In genomic region chr7:42456756-42457276, GRCh38 we compare ENCODE assay signal across 16 cellular contexts.
"Had no signal": no experiment of that assay in that cellular context is flagged by ENCODE, and none has a peak within 500 bp of the region (broad histone marks: within the 10 kb centered on the region; RNA-seq: fewer than 3 reads in every experiment).

No MANE protein-coding gene starts in this region.

- H3K4me3 Mint-ChIP-seq: activated naive CD4-positive, alpha-beta T cell treated with anti-CD3 and anti-CD28 coated beads, Interleukin-2, amount 10 ng/mL, durations not matched to agents 7 days and 5 days; activated T-helper 17 cell treated with anti-CD3 and anti-CD28 coated beads, Interleukin-2, amount 50 U/mL, for 72 hours; dendritic cell treated with granulocyte-macrophage colony-stimulating factor and Interleukin-4, amounts not matched to agents 40 ng/mL and 50 ng/mL, for 4 days; naive thymus-derived CD8-positive, alpha-beta T cell; stimulated activated effector memory CD8-positive, alpha-beta T cell treated with anti-CD3 and anti-CD28 coated beads, Interleukin-12 subunit alpha, Interleukin-12 subunit beta, amount 100 ng/mL, for 72 hours had no signal

- H3K9me3 ChIP-seq: body of pancreas, right atrium auricular region, transverse colon had no signal

- H3K36me3 Mint-ChIP-seq: activated naive CD4-positive, alpha-beta T cell treated with anti-CD3 and anti-CD28 coated beads, Interleukin-2, amount 10 ng/mL, durations not matched to agents 7 days and 5 days; naive thymus-derived CD8-positive, alpha-beta T cell; stimulated activated effector memory CD8-positive, alpha-beta T cell treated with anti-CD3 and anti-CD28 coated beads, Interleukin-12 subunit alpha, Interleukin-12 subunit beta, amount 100 ng/mL, for 72 hours had no signal

- H3K9me3 Mint-ChIP-seq: activated naive CD4-positive, alpha-beta T cell treated with anti-CD3 and anti-CD28 coated beads, Interleukin-2, amount 10 ng/mL, durations not matched to agents 7 days and 5 days; activated T-helper 17 cell treated with anti-CD3 and anti-CD28 coated beads, Interleukin-2, amount 50 U/mL, for 72 hours; dendritic cell treated with granulocyte-macrophage colony-stimulating factor and Interleukin-4, amounts not matched to agents 40 ng/mL and 50 ng/mL, for 4 days had no signal

- H3K4me1 ChIP-seq: body of pancreas, right atrium auricular region had no signal

- H3K27me3 ChIP-seq: body of pancreas, right atrium auricular region, transverse colon had no signal

- H3K36me3 ChIP-seq: right atrium auricular region, transverse colon had no signal

- H3K27ac Mint-ChIP-seq: activated naive CD4-positive, alpha-beta T cell treated with anti-CD3 and anti-CD28 coated beads, Interleukin-2, amount 10 ng/mL, durations not matched to agents 7 days and 5 days; activated T-helper 17 cell treated with anti-CD3 and anti-CD28 coated beads, Interleukin-2, amount 50 U/mL, for 72 hours; dendritic cell treated with granulocyte-macrophage colony-stimulating factor and Interleukin-4, amounts not matched to agents 40 ng/mL and 50 ng/mL, for 4 days; naive thymus-derived CD8-positive, alpha-beta T cell; stimulated activated effector memory CD8-positive, alpha-beta T cell treated with anti-CD3 and anti-CD28 coated beads, Interleukin-12 subunit alpha, Interleukin-12 subunit beta, amount 100 ng/mL, for 72 hours had no signal

- H3K4me3 ChIP-seq: body of pancreas, right atrium auricular region, SK-N-MC, transverse colon had no signal

- ATAC-seq: activated T-helper 17 cell treated with anti-CD3 and anti-CD28 coated beads, Interleukin-2, amount 50 U/mL, for 72 hours; body of pancreas; naive thymus-derived CD8-positive, alpha-beta T cell; stimulated activated effector memory CD8-positive, alpha-beta T cell treated with anti-CD3 and anti-CD28 coated beads, Interleukin-12 subunit alpha, Interleukin-12 subunit beta, amount 100 ng/mL, for 72 hours had no signal

- DNase-seq: activated CD4-positive, alpha-beta T cell treated with anti-CD3 and anti-CD28 coated beads for 4 hours; activated naive CD4-positive, alpha-beta T cell treated with anti-CD3 and anti-CD28 coated beads, Interleukin-2, amount 10 ng/mL, durations not matched to agents 7 days and 5 days; activated T-cell treated with anti-CD3 and anti-CD28 coated beads for 4 hours; body of pancreas; central memory CD4-positive, alpha-beta T cell; foreskin fibroblast; head of caudate nucleus; naive thymus-derived CD8-positive, alpha-beta T cell; T-helper 1 cell; transverse colon had no signal

- H3K4me1 Mint-ChIP-seq: activated naive CD4-positive, alpha-beta T cell treated with anti-CD3 and anti-CD28 coated beads, Interleukin-2, amount 10 ng/mL, durations not matched to agents 7 days and 5 days; activated T-helper 17 cell treated with anti-CD3 and anti-CD28 coated beads, Interleukin-2, amount 50 U/mL, for 72 hours; naive thymus-derived CD8-positive, alpha-beta T cell; stimulated activated effector memory CD8-positive, alpha-beta T cell treated with anti-CD3 and anti-CD28 coated beads, Interleukin-12 subunit alpha, Interleukin-12 subunit beta, amount 100 ng/mL, for 72 hours had no signal

- H3K27me3 Mint-ChIP-seq: activated naive CD4-positive, alpha-beta T cell treated with anti-CD3 and anti-CD28 coated beads, Interleukin-2, amount 10 ng/mL, durations not matched to agents 7 days and 5 days; activated T-helper 17 cell treated with anti-CD3 and anti-CD28 coated beads, Interleukin-2, amount 50 U/mL, for 72 hours; dendritic cell treated with granulocyte-macrophage colony-stimulating factor and Interleukin-4, amounts not matched to agents 40 ng/mL and 50 ng/mL, for 4 days had no signal

- H3K27ac ChIP-seq: body of pancreas, right atrium auricular region, SK-N-MC, transverse colon, VCaP had no signal
